Comparison of ENCODE assay signal across 8 cellular contexts in genomic region chr11:124865902-124866851, GRCh38. TPM values are rescaled to one million over a fixed set of nuclear protein-coding genes. Genes with fewer than 3 reads are reported as not detected.
DNase-seq lines count a peak whose midpoint lies in the region; ATAC-seq and TF ChIP-seq lines count a peak whose summit lies in the region.

No MANE protein-coding gene starts in this region.

- peak; percentile 45 for ATAC-seq in GM21786 (IDR thresholded peaks at IDR 0.05; ENCODE audit: unreplicated experiment)
- ATAC-seq in SK-N-SH treated with all-trans-retinoic acid at 6 μM for 48 hours, result peak; percentile 78
- ATAC-seq in GM21576 (IDR thresholded peaks at IDR 0.05; ENCODE audit: unreplicated experiment), result no peak

- no peaks in the 10 kb centered on the region for H3K36me3 ChIP-seq in BJ (ENCODE audit: control insufficient read depth, insufficient read depth, low read length)
- H3K36me3 ChIP-seq in iPS-18a (ENCODE audit: control insufficient read depth, low read depth, low read length), result no peaks in the 10 kb centered on the region

- peaks cover 10% of the 10 kb centered on the region for H3K4me1 ChIP-seq in iPS-18a (ENCODE audit: control insufficient read depth, low read depth, low read length)

- POLR2A ChIA-PET in BJ (lab: Charles Lee), result no interaction called here

- CTCF ChIA-PET in BJ (lab: Yijun Ruan, JAX), result interaction anchor here (0.6 to 3.2 kb wide), 50 partner anchors 8 to 563 kb away, joined by 3 to 31 read pairs (median 4); partner anchors contain the start of genes CCDC15, ROBO4, SIAE and SPA17

- H3K27me3 ChIP-seq in BJ (ENCODE audit: control insufficient read depth, insufficient read depth, low read length), result peaks cover 81% of the 10 kb centered on the region
- peaks cover 100% of the 10 kb centered on the region for H3K27me3 ChIP-seq in iPS-18a (ENCODE audit: control insufficient read depth, insufficient read depth, low read length)

- DNase-seq in BJ (ENCODE audit: low read depth) (no peak), astrocyte of the hippocampus (ENCODE audit: low read depth, low spot score) (peak; percentile 73), globus pallidus (ENCODE audit: low spot score) (no peak)
- peak; percentile 35 to 52 for DNase-seq in stimulated activated CD4-positive, alpha-beta T cell treated with anti-CD3 and anti-CD28 coated beads, Interleukin-1b, Interleukin-23, amount 100 ng/mL, for 4 hours (ENCODE audit: low read depth in 2 of 2)

- H3K9me3 ChIP-seq in iPS-18a (ENCODE audit: control insufficient read depth, low read depth, low read length), result no peaks in the 10 kb centered on the region

- H3K4me3 ChIP-seq in BJ (ENCODE audit: low read depth, low read length) (peak overlapping the region; percentile 6; the same call in 1 of the 2 replicates), iPS-18a (ENCODE audit: low read length) (peak overlapping the region; percentile 38)

- peak; percentile 70 for TF ChIP-seq CTCF in BJ (IDR thresholded peaks at IDR 0.05; ENCODE audit: insufficient read depth, low read depth, low read length)

- no peak overlapping the region for H3K9ac ChIP-seq in iPS-18a (ENCODE audit: low read length)

- H3K27ac ChIP-seq in iPS-18a (ENCODE audit: low read length), result no peak overlapping the region

TF ChIP-seq in SK-N-SH treated with all-trans-retinoic acid at 6 μM for 48 hours, 23 proteins besides CTCF, POLR2A, EP300 and RAD21:
- TF ChIP-seq ISL1 (CRISPR knock-in tag; IDR thresholded peaks at IDR 0.05), result no peak
- no peak for TF ChIP-seq TOX (CRISPR knock-in tag; IDR thresholded peaks at IDR 0.05; ENCODE audit: borderline replicate concordance)
- no peak for TF ChIP-seq PPARA (CRISPR knock-in tag; IDR thresholded peaks at IDR 0.05; ENCODE audit: borderline replicate concordance)
- no peak for TF ChIP-seq ZFP3 (CRISPR knock-in tag; IDR thresholded peaks at IDR 0.05)
- TF ChIP-seq ESRRG (CRISPR knock-in tag; IDR thresholded peaks at IDR 0.05), result no peak
- no peak for TF ChIP-seq ARNTL (CRISPR knock-in tag; IDR thresholded peaks at IDR 0.05; ENCODE audit: borderline replicate concordance, low read depth)
- no peak for TF ChIP-seq POU6F1 (CRISPR knock-in tag; IDR thresholded peaks at IDR 0.05; ENCODE audit: borderline replicate concordance, low read depth)
- TF ChIP-seq CSRNP3 (CRISPR knock-in tag; IDR thresholded peaks at IDR 0.05), result no peak
- no peak for TF ChIP-seq CSDC2 (CRISPR knock-in tag; IDR thresholded peaks at IDR 0.05)
- TF ChIP-seq ZNF8 (CRISPR knock-in tag; IDR thresholded peaks at IDR 0.05), result no peak
- TF ChIP-seq SNAI2 (CRISPR knock-in tag; IDR thresholded peaks at IDR 0.05), result no peak
- TF ChIP-seq ZC3H10 (CRISPR knock-in tag; IDR thresholded peaks at IDR 0.05), result no peak
- no peak for TF ChIP-seq PATZ1 (CRISPR knock-in tag; IDR thresholded peaks at IDR 0.05; ENCODE audit: borderline replicate concordance)
- no peak for TF ChIP-seq GLIS3 (CRISPR knock-in tag; IDR thresholded peaks at IDR 0.05)
- TF ChIP-seq ZFP30 (CRISPR knock-in tag; IDR thresholded peaks at IDR 0.05), result no peak
- no peak for TF ChIP-seq TSHZ2 (CRISPR knock-in tag; IDR thresholded peaks at IDR 0.05)

RNA-seq across cellular contexts. Expression of gene ROBO3, which starts 0.9 kb away (rescaled TPM):
- polyA plus RNA-seq in BJ (2011; rRNA removed), result 17.2 and 27.8 TPM in 2 replicates
- 9.3 and 12.1 TPM in 2 replicates for polyA minus RNA-seq in BJ (2011; rRNA and poly(A)+ RNA removed)

RNA-seq across cellular contexts. Expression of gene ROBO4, which starts 31.5 kb away (rescaled TPM):
- 0.10 and 0.26 TPM in 2 replicates for polyA plus RNA-seq in BJ (2011; rRNA removed)
- polyA minus RNA-seq in BJ (2011; rRNA and poly(A)+ RNA removed), result 0.05 and 0.26 TPM in 2 replicates

RNA-seq across cellular contexts. Expression of gene HEPN1, which starts 52.9 kb away (rescaled TPM):
- not detected in 2 replicates for polyA plus RNA-seq in BJ (2011; rRNA removed)
- polyA minus RNA-seq in BJ (2011; rRNA and poly(A)+ RNA removed), result not detected in 2 replicates

Comparison
In these comparisons a context has a peak if more than half of its experiments do, and no peak if none do; other contexts are left out.
1. DNase-seq: peak in astrocyte of the hippocampus (single experiment) and stimulated activated CD4-positive, alpha-beta T cell treated with anti-CD3 and anti-CD28 coated beads, Interleukin-1b, Interleukin-23, amount 100 ng/mL, for 4 hours (2 of 2); none in BJ (single experiment) and globus pallidus (single experiment).